In genomic region chrX:150270622-150271021, GRCh38 we compare ENCODE assay signal across 25 cellular contexts.
"Had no signal": no experiment of that assay in that cellular context is flagged by ENCODE, and none has a peak within 500 bp of the region (broad histone marks: within the 10 kb centered on the region; RNA-seq: fewer than 3 reads in every experiment).

No MANE protein-coding gene starts in this region.

- H2AFZ ChIP-seq: parathyroid adenoma had no signal

- H3K9me3 ChIP-seq: gastrocnemius medialis, heart right ventricle, sigmoid colon, stomach, thyroid gland had no signal

- H3K36me3 ChIP-seq: gastrocnemius medialis, heart right ventricle, right atrium auricular region, sigmoid colon, stomach, thyroid gland had no signal

- H3K79me2 ChIP-seq: parathyroid adenoma had no signal

- DNase-seq: cerebellar nuclear complex; cortex of kidney; effector CD4-positive, alpha-beta T cell; gastrocnemius medialis; glutamatergic neuron; heart right ventricle; hypothalamus; immature natural killer cell; islet precursor cell; kidney glomerular epithelial cell; left colon; left ventricle myocardium superior; natural killer cell; occipital lobe; sigmoid colon; stimulated activated CD4-positive, alpha-beta T cell treated with anti-CD3 and anti-CD28 coated beads, Interleukin-2, amount 100 ng/mL, for 24 hours; stimulated activated CD4-positive, alpha-beta T cell treated with anti-CD3 and anti-CD28 coated beads, Interleukin-4, amount 100 ng/mL, for 24 hours; stimulated activated naive CD4-positive, alpha-beta T cell treated with Interleukin-2 at 50 U/mL for 16 hours; stomach; thyroid gland; trophoblast cell had no signal

- H3K27ac ChIP-seq: gastrocnemius medialis, heart right ventricle, parathyroid adenoma, right atrium auricular region, sigmoid colon, thyroid gland had no signal

- H3K4me1 ChIP-seq: gastrocnemius medialis, heart right ventricle, parathyroid adenoma, right atrium auricular region, sigmoid colon, thyroid gland had no signal

- ATAC-seq: gastrocnemius medialis; heart right ventricle; left colon; left ventricle myocardium superior; natural killer cell; stimulated activated effector memory CD8-positive, alpha-beta T cell treated with anti-CD3 and anti-CD28 coated beads, Interleukin-12 subunit alpha, Interleukin-12 subunit beta, amount 100 ng/mL, for 72 hours had no signal

- H3K27me3 ChIP-seq: gastrocnemius medialis, right atrium auricular region, sigmoid colon, stomach, thyroid gland had no signal

- H3K9ac ChIP-seq: parathyroid adenoma had no signal

- H3K4me3 ChIP-seq: gastrocnemius medialis, heart right ventricle, lung, right atrium auricular region, sigmoid colon, stomach, thyroid gland had no signal
